ENCODE assay signal across 1 cellular context in the genomic region with DNA sequence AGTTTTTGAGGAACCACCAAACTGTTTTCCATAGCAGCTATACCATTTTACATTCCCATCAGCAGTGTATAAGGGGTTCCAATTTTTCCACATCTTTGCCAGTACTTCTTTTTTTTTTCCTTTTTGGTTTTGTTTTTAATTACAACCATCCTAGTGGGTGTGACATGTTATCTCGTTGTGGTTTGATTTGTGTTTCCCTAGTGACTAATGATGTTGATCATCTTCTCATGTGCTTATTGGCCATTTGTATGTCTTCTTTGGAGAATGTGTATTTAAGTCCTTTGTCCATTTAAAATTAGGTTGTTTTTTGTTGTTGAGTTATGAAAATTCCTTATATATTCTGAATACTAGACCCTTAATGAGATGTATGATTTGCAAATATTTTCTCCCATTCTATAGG.
TF ChIP-seq lines count a peak whose summit lies in the region.

No MANE protein-coding gene starts in this region.

TF ChIP-seq in K562, 482 proteins besides CTCF, POLR2A, EP300 and RAD21 (continued from another document):
- 0 out of 2 replicates have a peak, but pooled peaks have one; percentile 7 for TF ChIP-seq ARID1B (IDR thresholded peaks at IDR 0.05)
- TF ChIP-seq RFX5 (IDR thresholded peaks at IDR 0.05; ENCODE audit: low read depth, low read length): peak; percentile 94
- TF ChIP-seq, protein P1, sequence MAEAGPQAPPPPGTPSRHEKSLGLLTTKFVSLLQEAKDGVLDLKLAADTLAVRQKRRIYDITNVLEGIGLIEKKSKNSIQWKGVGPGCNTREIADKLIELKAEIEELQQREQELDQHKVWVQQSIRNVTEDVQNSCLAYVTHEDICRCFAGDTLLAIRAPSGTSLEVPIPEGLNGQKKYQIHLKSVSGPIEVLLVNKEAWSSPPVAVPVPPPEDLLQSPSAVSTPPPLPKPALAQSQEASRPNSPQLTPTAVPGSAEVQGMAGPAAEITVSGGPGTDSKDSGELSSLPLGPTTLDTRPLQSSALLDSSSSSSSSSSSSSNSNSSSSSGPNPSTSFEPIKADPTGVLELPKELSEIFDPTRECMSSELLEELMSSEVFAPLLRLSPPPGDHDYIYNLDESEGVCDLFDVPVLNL (CRISPR knock-in tag; IDR thresholded peaks at IDR 0.05; ENCODE audit: low read depth): no peak
- TF ChIP-seq KHSRP (IDR thresholded peaks at IDR 0.05): 0 out of 2 replicates have a peak, but pooled peaks have one; percentile 25
- peak; percentile 41; the same call in 1 of the 2 replicates for TF ChIP-seq CREM (IDR thresholded peaks at IDR 0.05; ENCODE audit: low read depth)
- TF ChIP-seq ATF1 (CRISPR knock-in tag; IDR thresholded peaks at IDR 0.05): no peak
- TF ChIP-seq ATF1 (tag; IDR thresholded peaks at IDR 0.05): peak; percentile 31; the same call in 1 of the 2 replicates
- TF ChIP-seq, protein P2, sequence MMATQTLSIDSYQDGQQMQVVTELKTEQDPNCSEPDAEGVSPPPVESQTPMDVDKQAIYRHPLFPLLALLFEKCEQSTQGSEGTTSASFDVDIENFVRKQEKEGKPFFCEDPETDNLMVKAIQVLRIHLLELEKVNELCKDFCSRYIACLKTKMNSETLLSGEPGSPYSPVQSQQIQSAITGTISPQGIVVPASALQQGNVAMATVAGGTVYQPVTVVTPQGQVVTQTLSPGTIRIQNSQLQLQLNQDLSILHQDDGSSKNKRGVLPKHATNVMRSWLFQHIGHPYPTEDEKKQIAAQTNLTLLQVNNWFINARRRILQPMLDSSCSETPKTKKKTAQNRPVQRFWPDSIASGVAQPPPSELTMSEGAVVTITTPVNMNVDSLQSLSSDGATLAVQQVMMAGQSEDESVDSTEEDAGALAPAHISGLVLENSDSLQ (IDR thresholded peaks at IDR 0.05): peak; percentile 41; the same call in 1 of the 2 replicates
- TF ChIP-seq KDM5B (IDR thresholded peaks at IDR 0.05; ENCODE audit: insufficient replicate concordance, low read depth, low read length): no peak
- TF ChIP-seq ZNF76 (CRISPR knock-in tag; IDR thresholded peaks at IDR 0.05; ENCODE audit: borderline replicate concordance): no peak
- TF ChIP-seq ARNT (IDR thresholded peaks at IDR 0.05): 0 out of 4 replicates have a peak, but pooled peaks of 1 of the 2 experiments have one; percentile 30
- no peak for TF ChIP-seq ZNF699 (CRISPR knock-in tag; IDR thresholded peaks at IDR 0.05; ENCODE audit: insufficient replicate concordance)
- TF ChIP-seq RFX1 (IDR thresholded peaks at IDR 0.05): peak; percentile 38; the same call in 1 of the 2 replicates
- TF ChIP-seq ZSCAN32 (CRISPR knock-in tag; IDR thresholded peaks at IDR 0.05): no peak
